ENCODE assay signal across 22 cellular contexts in the genomic region with DNA sequence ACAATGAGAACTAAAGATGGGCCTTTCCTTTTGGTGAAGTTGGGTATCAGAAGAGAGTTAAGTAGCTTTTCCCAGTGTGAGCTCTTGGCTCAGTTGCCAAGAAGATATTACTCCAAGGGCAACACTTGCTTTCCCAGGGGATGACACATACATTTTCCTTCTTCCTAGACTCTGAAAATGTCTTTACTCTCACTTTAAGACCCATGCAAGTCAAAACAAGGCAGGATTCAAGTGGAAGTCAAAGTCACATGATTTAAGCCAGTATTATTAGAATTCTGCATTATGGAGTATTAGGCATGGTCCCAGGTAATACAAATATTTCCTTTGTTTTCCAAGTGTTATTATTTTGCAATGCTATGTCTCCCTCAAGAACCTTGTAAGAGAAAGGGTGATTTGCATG.
"Had no signal": no experiment of that assay in that cellular context is flagged by ENCODE, and none has a peak within 500 bp of the region (broad histone marks: within the 10 kb centered on the region; RNA-seq: fewer than 3 reads in every experiment).

No MANE protein-coding gene starts in this region.

- H3K27me3 ChIP-seq: adrenal gland had no signal

- H3K27ac ChIP-seq: adrenal gland, left ventricle myocardium inferior had no signal

- H3K4me3 ChIP-seq: adrenal gland, left ventricle myocardium inferior, skin epidermis had no signal

- DNase-seq: activated CD4-positive, alpha-beta T cell treated with anti-CD3 and anti-CD28 coated beads, Interleukin-2, amount 50 U/mL, for 1 hour; activated T-cell treated with anti-CD3 and anti-CD28 coated beads for 4 hours; adrenal gland; central memory CD4-positive, alpha-beta T cell; cortex of kidney; effector CD4-positive, alpha-beta T cell; kidney; left ventricle myocardium inferior; naive thymus-derived CD8-positive, alpha-beta T cell; occipital lobe; right cardiac atrium; stimulated activated CD4-positive, alpha-beta T cell treated with anti-CD3 and anti-CD28 coated beads, Interleukin-4, amount 100 ng/mL, for 24 hours; stimulated activated naive CD4-positive, alpha-beta T cell treated with Interleukin-2 at 50 U/mL for 16 hours; substantia nigra; T-cell; T-helper 9 cell; trophoblast cell had no signal

- H3K27ac Mint-ChIP-seq: activated naive CD4-positive, alpha-beta T cell treated with anti-CD3 and anti-CD28 coated beads, Interleukin-2, amount 50 U/mL, for 24 hours; activated T-helper 17 cell treated with anti-CD3 and anti-CD28 coated beads, Interleukin-2, amount 50 U/mL, for 72 hours; memory B cell; naive thymus-derived CD8-positive, alpha-beta T cell; T-cell had no signal

- H3K4me3 Mint-ChIP-seq: activated naive CD4-positive, alpha-beta T cell treated with anti-CD3 and anti-CD28 coated beads, Interleukin-2, amount 50 U/mL, for 24 hours; activated T-helper 17 cell treated with anti-CD3 and anti-CD28 coated beads, Interleukin-2, amount 50 U/mL, for 72 hours; memory B cell; naive thymus-derived CD8-positive, alpha-beta T cell; T-cell had no signal

- H3K9me3 Mint-ChIP-seq: activated naive CD4-positive, alpha-beta T cell treated with anti-CD3 and anti-CD28 coated beads, Interleukin-2, amount 50 U/mL, for 24 hours; activated T-helper 17 cell treated with anti-CD3 and anti-CD28 coated beads, Interleukin-2, amount 50 U/mL, for 72 hours; naive thymus-derived CD8-positive, alpha-beta T cell; T-cell had no signal

- ATAC-seq: activated CD4-positive, CD25-positive, alpha-beta regulatory T cell treated with anti-CD3 and anti-CD28 coated beads, Interleukin-2, amount 50 U/mL, for 24 hours; activated T-helper 17 cell treated with anti-CD3 and anti-CD28 coated beads, Interleukin-2, amount 50 U/mL, for 72 hours; naive thymus-derived CD8-positive, alpha-beta T cell; right cardiac atrium; T-cell had no signal

- H3K4me1 Mint-ChIP-seq: activated naive CD4-positive, alpha-beta T cell treated with anti-CD3 and anti-CD28 coated beads, Interleukin-2, amount 50 U/mL, for 24 hours; memory B cell had no signal

- H3K36me3 ChIP-seq: adrenal gland, left ventricle myocardium inferior had no signal

- H3K9me3 ChIP-seq: adrenal gland, left ventricle myocardium inferior had no signal

- H3K36me3 Mint-ChIP-seq: activated naive CD4-positive, alpha-beta T cell treated with anti-CD3 and anti-CD28 coated beads, Interleukin-2, amount 50 U/mL, for 24 hours; memory B cell; naive thymus-derived CD8-positive, alpha-beta T cell had no signal

- H3K4me1 ChIP-seq: left ventricle myocardium inferior had no signal

- H3K27me3 Mint-ChIP-seq: activated naive CD4-positive, alpha-beta T cell treated with anti-CD3 and anti-CD28 coated beads, Interleukin-2, amount 50 U/mL, for 24 hours; activated T-helper 17 cell treated with anti-CD3 and anti-CD28 coated beads, Interleukin-2, amount 50 U/mL, for 72 hours; memory B cell; naive thymus-derived CD8-positive, alpha-beta T cell; T-cell had no signal
